17 cellular contexts compared by ENCODE assay signal in the genomic region with DNA sequence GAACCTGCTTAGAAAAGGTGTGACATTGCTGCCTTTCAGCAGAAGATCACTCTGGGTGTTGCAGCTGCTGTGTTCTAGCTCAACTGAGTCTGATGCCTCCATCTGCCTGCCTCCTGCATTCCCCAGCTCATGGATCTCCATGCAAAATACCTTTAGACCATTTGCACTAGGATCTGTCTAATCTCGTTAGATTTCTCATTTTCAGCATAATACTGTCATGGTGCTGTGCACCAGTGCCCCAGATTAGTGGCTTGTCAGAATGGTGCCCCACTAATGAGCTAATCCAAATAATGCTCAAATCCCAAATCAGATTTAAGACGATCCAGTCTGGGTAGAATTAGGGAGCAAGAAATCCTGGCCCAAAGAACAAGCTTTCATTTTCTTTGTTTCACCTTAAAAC.
"Had no signal": no experiment of that assay in that cellular context is flagged by ENCODE, and none has a peak within 500 bp of the region (broad histone marks: within the 10 kb centered on the region; RNA-seq: fewer than 3 reads in every experiment).

No MANE protein-coding gene starts in this region.

- ATAC-seq: activated CD8-positive, alpha-beta T cell treated with anti-CD3 and anti-CD28 coated beads for 36 hours; activated T-helper 17 cell treated with anti-CD3 and anti-CD28 coated beads, Interleukin-2, amount 50 U/mL, for 72 hours; natural killer cell treated with Interleukin-12 subunit alpha and Interleukin-12 subunit beta and Interleukin-15 and Interleukin-18, amount 100 ng/mL, for 72 hours had no signal

- H3K36me3 ChIP-seq: heart left ventricle, pancreas, spleen, tibial nerve had no signal

- H3K4me1 ChIP-seq: pancreas had no signal

- DNase-seq: activated B cell treated with CpG ODN at 0.5 μM for 24 hours; activated CD4-positive, alpha-beta T cell treated with anti-CD3 and anti-CD28 coated beads, Interleukin-2, amount 50 U/mL, for 1 hour; activated CD8-positive, alpha-beta T cell treated with anti-CD3 and anti-CD28 coated beads for 36 hours; activated gamma-delta T cell treated with Interleukin-2 at 50 U/mL for 16 hours; activated naive CD4-positive, alpha-beta T cell treated with anti-CD3 and anti-CD28 coated beads, Interleukin-2, amount 50 U/mL, for 16 hours; activated T-cell treated with anti-CD3 and anti-CD28 coated beads, Interleukin-2, amount 50 U/mL, for 4 hours; amniotic stem cell; central memory CD4-positive, alpha-beta T cell; heart left ventricle; immature natural killer cell; kidney; pancreas; spleen; T-helper 2 cell had no signal

- H3K4me3 ChIP-seq: pancreas, spleen, tibial nerve had no signal

- H3K27me3 ChIP-seq: pancreas, tibial nerve had no signal

- H3K9me3 ChIP-seq: heart left ventricle, pancreas, spleen, tibial nerve had no signal

- H3K27ac ChIP-seq: pancreas, spleen, tibial nerve had no signal
